In genomic region chr17:41547378-41547841, GRCh38 we compare ENCODE assay signal across 11 cellular contexts. TPM values are rescaled to one million over a fixed set of nuclear protein-coding genes. Genes with fewer than 3 reads are reported as not detected.
DNase-seq lines count a peak whose midpoint lies in the region; ATAC-seq and TF ChIP-seq lines count a peak whose summit lies in the region.
"Had no signal": no experiment of that assay in that cellular context is flagged by ENCODE, and none has a peak within 500 bp of the region (broad histone marks: within the 10 kb centered on the region; RNA-seq: fewer than 3 reads in every experiment).

No MANE protein-coding gene starts in this region.

- DNase-seq in NCI-H146 (lab: John Stamatoyannopoulos, UW) (peak; percentile 45), choroid plexus epithelial cell (ENCODE audit: low read depth) (peak; percentile 32), neural progenitor cell (ENCODE audit: low spot score) (peak; percentile 38), CD1c-positive myeloid dendritic cell (ENCODE audit: extremely low spot score) (no peak), GM13977 (ENCODE audit: low spot score) (no peak)
- DNase-seq: naive thymus-derived CD8-positive, alpha-beta T cell had no signal

- peaks cover 3% of the 10 kb centered on the region for H3K9me3 Mint-ChIP-seq in neural progenitor cell

- H3K27ac ChIP-seq in ACC112 (ENCODE audit: low read depth, low read length) (peak overlapping the region; percentile 43; the same call in 1 of the 2 replicates), neural progenitor cell (no peak overlapping the region)

- peaks cover 5% of the 10 kb centered on the region for H3K27me3 Mint-ChIP-seq in neural progenitor cell (ENCODE audit: insufficient read depth, low read depth)

- peaks cover 29% of the 10 kb centered on the region for H3K4me1 Mint-ChIP-seq in neural progenitor cell

- H3K4me3 Mint-ChIP-seq in neural progenitor cell, result no peak overlapping the region
- H3K4me3 Mint-ChIP-seq: B cell; naive thymus-derived CD8-positive, alpha-beta T cell had no signal

- no peaks in the 10 kb centered on the region for H3K36me3 Mint-ChIP-seq in neural progenitor cell

- H3F3A ChIP-seq in neural progenitor cell (ENCODE audit: low read depth), result peaks cover 16% of the 10 kb centered on the region

- H3K4me1 ChIP-seq in ACC112 (ENCODE audit: control insufficient read depth, insufficient read depth, low read length, unreplicated experiment), result peaks cover 29% of the 10 kb centered on the region
- peaks cover 16% of the 10 kb centered on the region for H3K4me1 ChIP-seq in neural progenitor cell

- H3K79me2 ChIP-seq in ACC112 (ENCODE audit: control insufficient read depth, insufficient read depth, low read length, unreplicated experiment) (no peaks in the 10 kb centered on the region), neural progenitor cell (ENCODE audit: low read depth) (no peaks in the 10 kb centered on the region)

- H4K20me1 ChIP-seq in neural progenitor cell (ENCODE audit: low read depth), result no peaks in the 10 kb centered on the region

- H3K4me3 ChIP-seq in ACC112 (ENCODE audit: low read depth, low read length) (no peak overlapping the region), choroid plexus epithelial cell (ENCODE audit: low read depth, low read length) (no peak overlapping the region), neural progenitor cell (no peak overlapping the region)

- no peaks in the 10 kb centered on the region for H3K27me3 ChIP-seq in ACC112 (ENCODE audit: insufficient read depth, low read length)
- H3K27me3 ChIP-seq in neural progenitor cell, result no peaks in the 10 kb centered on the region

- H3K9me3 ChIP-seq in neural progenitor cell (ENCODE audit: low read depth), result no peaks in the 10 kb centered on the region

- no peak overlapping the region for H3K9ac ChIP-seq in neural progenitor cell

- H3K36me3 ChIP-seq in ACC112 (ENCODE audit: insufficient read depth, low read length), result no peaks in the 10 kb centered on the region
- H3K36me3 ChIP-seq in neural progenitor cell, result no peaks in the 10 kb centered on the region

- TF ChIP-seq CTCF in choroid plexus epithelial cell (conservative IDR thresholded peaks at IDR 0.05; ENCODE audit: low read depth, low read length) (no peak), neural progenitor cell (IDR thresholded peaks at IDR 0.05) (no peak), GM13977 (IDR thresholded peaks at IDR 0.05; ENCODE audit: extremely low read depth, insufficient read depth, missing control alignments) (no peak)

- no peak for ATAC-seq in GM21390 (IDR thresholded peaks at IDR 0.05; ENCODE audit: unreplicated experiment)
- no peak for ATAC-seq in HG02588 (IDR thresholded peaks at IDR 0.05; ENCODE audit: unreplicated experiment)
- ATAC-seq: naive thymus-derived CD8-positive, alpha-beta T cell had no signal

- H3K4me2 ChIP-seq in neural progenitor cell, result no peak overlapping the region

- H2AFZ ChIP-seq in ACC112 (ENCODE audit: low read length, unreplicated experiment) (no peak overlapping the region), neural progenitor cell (replicated peaks) (no peak overlapping the region)

- peak overlapping the region; percentile 36 for H3K27ac Mint-ChIP-seq in neural progenitor cell
- H3K27ac Mint-ChIP-seq: B cell had no signal

- in situ Hi-C loops in GM13977 (cut with MboI; ENCODE audit: low pct_unique_long_range_greater_than_20kb, low sequenced_read_pairs, unreplicated experiment), result no loop called here

RNA-seq across cellular contexts. Expression of gene KRT19, which starts 19.3 kb away (rescaled TPM):
- total RNA-seq in neural progenitor cell (ENCODE audit: low replicate concordance), result 114 and 184 TPM in 2 replicates
- total RNA-seq: activated CD8-positive, alpha-beta memory T cell treated with anti-CD3 and anti-CD28 coated beads for 36 hours; B cell; naive thymus-derived CD8-positive, alpha-beta T cell had no signal

RNA-seq across cellular contexts. Expression of gene KRT9, which starts 24.4 kb away (rescaled TPM):
- not detected in 2 replicates for total RNA-seq in neural progenitor cell (ENCODE audit: low replicate concordance)
- total RNA-seq: activated CD8-positive, alpha-beta memory T cell treated with anti-CD3 and anti-CD28 coated beads for 36 hours; B cell; naive thymus-derived CD8-positive, alpha-beta T cell had no signal

RNA-seq across cellular contexts. Expression of gene KRT15, which starts 28.7 kb away (rescaled TPM):
- 0.15 TPM in 1 of 2 replicates, not detected in the other for total RNA-seq in neural progenitor cell (ENCODE audit: low replicate concordance)
- total RNA-seq: activated CD8-positive, alpha-beta memory T cell treated with anti-CD3 and anti-CD28 coated beads for 36 hours; B cell; naive thymus-derived CD8-positive, alpha-beta T cell had no signal

RNA-seq across cellular contexts. Expression of gene KRT14, which starts 39.3 kb away (rescaled TPM):
- total RNA-seq in neural progenitor cell (ENCODE audit: low replicate concordance), result not detected in 2 replicates
- total RNA-seq: activated CD8-positive, alpha-beta memory T cell treated with anti-CD3 and anti-CD28 coated beads for 36 hours; B cell; naive thymus-derived CD8-positive, alpha-beta T cell had no signal

RNA-seq across cellular contexts. Expression of gene KRT13, which starts 42.0 kb away (rescaled TPM):
- total RNA-seq in neural progenitor cell (ENCODE audit: low replicate concordance), result not detected in 2 replicates
- total RNA-seq: activated CD8-positive, alpha-beta memory T cell treated with anti-CD3 and anti-CD28 coated beads for 36 hours; B cell; naive thymus-derived CD8-positive, alpha-beta T cell had no signal

Comparison
In these comparisons a context has a peak if more than half of its experiments do, and no peak if none do; other contexts are left out.
1. DNase-seq: peak in NCI-H146 (single experiment), choroid plexus epithelial cell (single experiment) and neural progenitor cell (single experiment); none in CD1c-positive myeloid dendritic cell (single experiment) and GM13977 (single experiment).